Comparison of ENCODE assay signal across 8 cellular contexts in the genomic region with DNA sequence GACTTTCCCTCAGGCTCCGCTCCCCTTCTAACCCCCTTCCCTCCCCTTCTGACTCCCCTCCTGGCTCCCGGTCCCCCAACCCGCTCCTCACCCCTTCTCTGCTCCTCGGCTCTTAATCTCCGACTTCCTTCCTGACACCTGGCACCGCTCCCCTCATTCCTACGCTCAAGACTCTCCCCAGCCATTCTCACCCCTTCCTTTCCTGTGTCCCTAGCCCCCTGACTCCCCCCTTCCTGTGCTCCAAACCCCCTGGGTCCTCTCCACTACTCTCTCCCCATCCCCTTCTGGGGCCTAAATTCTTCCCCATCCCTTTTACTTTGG. TPM values are rescaled to one million over a fixed set of nuclear protein-coding genes. Genes with fewer than 3 reads are reported as not detected.
A peak's percentile ranks its signal among the peaks of the same experiment; 100 is the strongest.
DNase-seq lines count a peak whose midpoint lies in the region; TF ChIP-seq lines count a peak whose summit lies in the region.

No MANE protein-coding gene starts in this region.

- CTCF ChIA-PET in OCI-LY7 (lab: Charles Lee; ENCODE audit: unreplicated experiment): interaction anchor here (2.0 kb wide), 1 partner anchor 10 kb away, joined by 6 read pairs; the partner anchor contains the start of gene ALKBH7

- H4K20me1 ChIP-seq in DOHH2 (ENCODE audit: control insufficient read depth, insufficient read depth, low read depth, low read length) (no peaks in the 10 kb centered on the region), OCI-LY7 (ENCODE audit: insufficient read depth, low read length) (no peaks in the 10 kb centered on the region)

- H3K4me3 Mint-ChIP-seq in endothelial cell (ENCODE audit: unreplicated experiment) (peak overlapping the region; percentile 93), osteocyte (ENCODE audit: unreplicated experiment) (peak overlapping the region; percentile 86)

- no peak for DNase-seq in OCI-LY7 (ENCODE audit: low spot score)
- DNase-seq in endothelial cell (ENCODE audit: low spot score): no peak
- DNase-seq in osteocyte (ENCODE audit: extremely low spot score, unreplicated experiment): no peak
- no peak for DNase-seq in AML-193 (lab: John Stamatoyannopoulos, UW)
- DNase-seq in stimulated activated CD4-positive, alpha-beta T cell treated with anti-CD3 and anti-CD28 coated beads, Interleukin-2, amount 100 ng/mL, for 24 hours: no peak
- no peak for DNase-seq in NCI-H2081 treated with DMSO at 0.1 percent for 48 hours (lab: John Stamatoyannopoulos, UW)
- DNase-seq in anterior cingulate cortex (lab: John Stamatoyannopoulos, UW): no peak

- intact Hi-C loops in OCI-LY7 (cut with micrococcal nuclease; ENCODE audit: unreplicated experiment): no loop called here

- H3K27me3 ChIP-seq in DOHH2 (ENCODE audit: control insufficient read depth, low read length): peaks cover 6% of the 10 kb centered on the region; the same call in 1 of the 2 replicates

- H3K9me3 Mint-ChIP-seq in endothelial cell (ENCODE audit: unreplicated experiment) (peaks cover 5% of the 10 kb centered on the region), osteocyte (ENCODE audit: unreplicated experiment) (no peaks in the 10 kb centered on the region)

- peak overlapping the region; percentile 28 for H3K27ac ChIP-seq in DOHH2 (ENCODE audit: low read depth, low read length)
- H3K27ac ChIP-seq in OCI-LY7 (ENCODE audit: low read depth, low read length, poor library complexity, severe bottlenecking): peak overlapping the region; percentile 55

- H3K27ac Mint-ChIP-seq in endothelial cell (ENCODE audit: unreplicated experiment) (peak overlapping the region; percentile 57), osteocyte (ENCODE audit: unreplicated experiment) (peak overlapping the region; percentile 86)

- peaks cover 9% of the 10 kb centered on the region for H3K4me1 ChIP-seq in DOHH2 (ENCODE audit: control insufficient read depth, low read length)
- H3K4me1 ChIP-seq in OCI-LY7 (ENCODE audit: insufficient read depth, low read length, poor library complexity, severe bottlenecking): peaks cover 13% of the 10 kb centered on the region

- POLR2A ChIA-PET in OCI-LY7 (lab: Charles Lee): no interaction called here

- H2AFZ ChIP-seq in OCI-LY7 (ENCODE audit: low read length): peak overlapping the region; percentile 72; the same call in 1 of the 2 replicates

- no TSS peak for BruUV-seq in OCI-LY7 (replicated peaks; lab: Mats Ljungman, UMichigan)

- peaks cover 9% of the 10 kb centered on the region for H3K27me3 Mint-ChIP-seq in endothelial cell (ENCODE audit: unreplicated experiment)
- no peaks in the 10 kb centered on the region for H3K27me3 Mint-ChIP-seq in osteocyte (ENCODE audit: unreplicated experiment)

- no peaks in the 10 kb centered on the region for H3K9me3 ChIP-seq in DOHH2 (ENCODE audit: control insufficient read depth, insufficient read depth, low read length)
- H3K9me3 ChIP-seq in OCI-LY7 (ENCODE audit: low read length): no peaks in the 10 kb centered on the region

- H3K4me1 Mint-ChIP-seq in endothelial cell (ENCODE audit: unreplicated experiment) (peaks cover 9% of the 10 kb centered on the region), osteocyte (ENCODE audit: unreplicated experiment) (peaks cover 18% of the 10 kb centered on the region)

- no peaks in the 10 kb centered on the region for H3F3A ChIP-seq in DOHH2 (ENCODE audit: control insufficient read depth, insufficient read depth)

- H3K36me3 ChIP-seq in DOHH2 (ENCODE audit: control insufficient read depth, low read length) (peaks cover 34% of the 10 kb centered on the region), OCI-LY7 (ENCODE audit: insufficient read depth, low read length) (peaks cover 29% of the 10 kb centered on the region)

- H3K36me3 Mint-ChIP-seq in endothelial cell (ENCODE audit: low read depth, unreplicated experiment) (peaks cover 9% of the 10 kb centered on the region), osteocyte (ENCODE audit: unreplicated experiment) (peaks cover 6% of the 10 kb centered on the region)

- peak overlapping the region; percentile 70 for H3K4me2 ChIP-seq in DOHH2 (ENCODE audit: low read length)
- H3K4me2 ChIP-seq in OCI-LY7 (ENCODE audit: low read length): peak overlapping the region; percentile 94

- H3K79me2 ChIP-seq in DOHH2 (ENCODE audit: control insufficient read depth, low read length) (peaks cover 23% of the 10 kb centered on the region), OCI-LY7 (ENCODE audit: insufficient read depth, low read depth, low read length) (peaks cover 17% of the 10 kb centered on the region; the same call in 1 of the 2 replicates)

- TF ChIP-seq CTCF in DOHH2 (IDR thresholded peaks at IDR 0.05; ENCODE audit: low read depth, low read length, poor library complexity, severe bottlenecking) (no peak), OCI-LY7 (conservative IDR thresholded peaks at IDR 0.05; ENCODE audit: low read length) (no peak), endothelial cell (IDR thresholded peaks at IDR 0.05; ENCODE audit: unreplicated experiment) (no peak), osteocyte (IDR thresholded peaks at IDR 0.05) (no peak)

- H3K4me3 ChIP-seq in DOHH2 (ENCODE audit: low read length) (peak overlapping the region; percentile 72), OCI-LY7 (ENCODE audit: low read depth, low read length, poor library complexity, severe bottlenecking) (peak overlapping the region; percentile 86)

- no peaks in the 10 kb centered on the region for H3K9me2 ChIP-seq in DOHH2 (replicated peaks; ENCODE audit: control insufficient read depth, low read length)
- H3K9me2 ChIP-seq in OCI-LY7 (ENCODE audit: insufficient read depth, low read length): no peaks in the 10 kb centered on the region

RNA-seq across cellular contexts. Expression of gene CLPP, which starts 0.7 kb away (rescaled TPM):
- 73.5 and 115 TPM in 2 replicates for total RNA-seq in OCI-LY7 (2014; rRNA removed; shearing (Covaris generic))
- 114 and 124 TPM in 2 replicates for total RNA-seq in OCI-LY7 (2022)
- total RNA-seq in endothelial cell (ENCODE audit: unreplicated experiment): 105 TPM
- 77.6 and 79.6 TPM in 2 replicates for total RNA-seq in osteocyte

RNA-seq across cellular contexts. Expression of gene ALKBH7, which starts 10.6 kb away (rescaled TPM):
- 35.8 and 61.0 TPM in 2 replicates for total RNA-seq in OCI-LY7 (2014; rRNA removed; shearing (Covaris generic))
- total RNA-seq in OCI-LY7 (2022): 74.2 and 75.9 TPM in 2 replicates
- total RNA-seq in endothelial cell (ENCODE audit: unreplicated experiment): 66.8 TPM
- total RNA-seq in osteocyte: 63.0 TPM in 2 replicates

RNA-seq across cellular contexts. Expression of gene PSPN, which starts 13.7 kb away (rescaled TPM):
- 1.4 and 1.6 TPM in 2 replicates for total RNA-seq in OCI-LY7 (2014; rRNA removed; shearing (Covaris generic))
- total RNA-seq in OCI-LY7 (2022): 2.1 and 2.9 TPM in 2 replicates
- total RNA-seq in endothelial cell (ENCODE audit: unreplicated experiment): 4.6 TPM
- total RNA-seq in osteocyte: 3.2 and 3.5 TPM in 2 replicates

RNA-seq across cellular contexts. Expression of gene ACER1, which starts 28.6 kb away (rescaled TPM):
- not detected in 2 replicates for total RNA-seq in OCI-LY7 (2014; rRNA removed; shearing (Covaris generic))
- total RNA-seq in OCI-LY7 (2022): not detected in 2 replicates
- not detected for total RNA-seq in endothelial cell (ENCODE audit: unreplicated experiment)
- not detected in 2 replicates for total RNA-seq in osteocyte

RNA-seq across cellular contexts. Expression of gene GTF2F1, which starts 31.0 kb away (rescaled TPM):
- 31.1 and 44.4 TPM in 2 replicates for total RNA-seq in OCI-LY7 (2014; rRNA removed; shearing (Covaris generic))
- 43.2 and 47.7 TPM in 2 replicates for total RNA-seq in OCI-LY7 (2022)
- total RNA-seq in endothelial cell (ENCODE audit: unreplicated experiment): 95.5 TPM
- 62.0 and 65.8 TPM in 2 replicates for total RNA-seq in osteocyte
